ENCODE assay signal across 18 cellular contexts in genomic region chr7:1293950-1294728, GRCh38.
"Had no signal": no experiment of that assay in that cellular context is flagged by ENCODE, and none has a peak within 500 bp of the region (broad histone marks: within the 10 kb centered on the region; RNA-seq: fewer than 3 reads in every experiment).

No MANE protein-coding gene starts in this region.

- FAIRE-seq: colon, TTC549 had no signal

- DNase-seq: activated CD4-positive, CD25-positive, alpha-beta regulatory T cell treated with anti-CD3 and anti-CD28 coated beads, Interleukin-2, amount 50 U/mL, for 72 hours; activated gamma-delta T cell treated with Interleukin-2 at 50 U/mL for 16 hours; activated T-cell treated with anti-CD3 and anti-CD28 coated beads, Interleukin-2, amount 50 U/mL, for 1 hour; anterior cingulate cortex; body of pancreas; central memory CD4-positive, alpha-beta T cell; effector memory CD4-positive, alpha-beta T cell; gastrocnemius medialis; head of caudate nucleus; kidney glomerular epithelial cell; mucosa of descending colon; stimulated activated CD4-positive, alpha-beta T cell treated with anti-CD3 and anti-CD28 coated beads, Interleukin-4, amount 100 ng/mL, for 1 hour; stimulated activated naive CD4-positive, alpha-beta T cell treated with Interleukin-2 at 50 U/mL for 16 hours; T-helper 1 cell; WERI-Rb-1 had no signal

- H3K27ac ChIP-seq: body of pancreas, gastrocnemius medialis, thoracic aorta, WERI-Rb-1 had no signal

- H3K9me3 ChIP-seq: body of pancreas, gastrocnemius medialis, mucosa of descending colon, thoracic aorta had no signal

- ATAC-seq: body of pancreas, gastrocnemius medialis, mucosa of descending colon had no signal

- H3K4me3 ChIP-seq: body of pancreas, gastrocnemius medialis, mucosa of descending colon, thoracic aorta had no signal

- H3K36me3 ChIP-seq: gastrocnemius medialis, thoracic aorta, WERI-Rb-1 had no signal
